ENCODE assay signal across 1 cellular context in the genomic region with DNA sequence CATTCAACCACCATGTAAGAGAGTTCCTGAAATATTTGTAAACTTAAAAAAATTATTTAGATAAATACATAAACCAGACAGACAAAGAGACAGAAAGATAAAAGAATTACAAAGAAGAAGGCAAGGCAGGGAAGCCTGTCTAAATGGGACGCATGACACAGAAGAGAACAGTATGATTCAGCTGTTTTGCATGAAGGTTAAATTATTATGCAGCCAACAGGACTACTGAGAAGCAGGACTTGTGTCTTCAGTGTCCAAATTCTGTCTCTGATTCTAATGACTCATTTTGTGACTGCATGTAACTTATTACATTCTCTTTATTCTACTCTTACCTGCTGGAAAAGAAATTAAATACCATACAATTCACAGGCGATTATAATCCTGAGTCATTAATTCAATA.
A peak's percentile ranks its signal among the peaks of the same experiment; 100 is the strongest.
TF ChIP-seq lines count a peak whose summit lies in the region.

No MANE protein-coding gene starts in this region.

TF ChIP-seq in K562, 482 proteins besides CTCF, POLR2A, EP300 and RAD21 (continued from another document and continues in another):
- TF ChIP-seq C11orf30 (IDR thresholded peaks at IDR 0.05; ENCODE audit: low read depth) (peak; percentile 88), ESRRB (CRISPR knock-in tag; IDR thresholded peaks at IDR 0.05; ENCODE audit: borderline replicate concordance) (no peak), SMAD2 (IDR thresholded peaks at IDR 0.05; ENCODE audit: low read depth, low read length) (no peak), SMARCC2 (IDR thresholded peaks at IDR 0.05; ENCODE audit: low read depth) (no peak), MAFK (IDR thresholded peaks at IDR 0.05; ENCODE audit: low read length) (peak; percentile 81), POLR3A (IDR thresholded peaks at IDR 0.05; ENCODE audit: borderline replicate concordance, extremely low read depth, insufficient read depth, insufficient read length) (no peak), SPI1 (IDR thresholded peaks at IDR 0.05; ENCODE audit: borderline replicate concordance, low read depth, low read length) (no peak), ARID2 (IDR thresholded peaks at IDR 0.05) (no peak), NR2F6 (CRISPR knock-in tag; IDR thresholded peaks at IDR 0.05) (no peak), RUNX1 (IDR thresholded peaks at IDR 0.05; ENCODE audit: low read depth) (no peak), FOSL1 (tag; conservative IDR thresholded peaks at IDR 0.05) (0 out of 2 replicates have a peak, but pooled peaks have one; percentile 22), E2F6 (IDR thresholded peaks at IDR 0.05; ENCODE audit: borderline replicate concordance in 1 of 2, extremely low read depth in 1 of 2, insufficient read depth in 1 of 2, insufficient read length in 1 of 2, low read depth in 1 of 2, low read length in 1 of 2, poor library complexity in 1 of 2, severe bottlenecking in 1 of 2) (no peak), ZFX (CRISPR knock-in tag; IDR thresholded peaks at IDR 0.05) (no peak), EGR1 (conservative IDR thresholded peaks at IDR 0.05) (no peak), MCM2 (IDR thresholded peaks at IDR 0.05; ENCODE audit: low read depth) (no peak), NCOA2 (IDR thresholded peaks at IDR 0.05; ENCODE audit: partially characterized antibody in 2 of 2) (no peak), ZNF431 (CRISPR knock-in tag; IDR thresholded peaks at IDR 0.05) (no peak), CBX5 (IDR thresholded peaks at IDR 0.05; ENCODE audit: borderline replicate concordance, low read depth) (no peak), BCL6 (CRISPR knock-in tag; IDR thresholded peaks at IDR 0.05) (no peak), ZNF134 (CRISPR knock-in tag; conservative IDR thresholded peaks at IDR 0.05) (no peak), MAFF (IDR thresholded peaks at IDR 0.05; ENCODE audit: low read length) (peak; percentile 70), RBM22 (IDR thresholded peaks at IDR 0.05; ENCODE audit: low read depth, low read length, poor library complexity, severe bottlenecking) (no peak), HBP1 (CRISPR knock-in tag; IDR thresholded peaks at IDR 0.05) (no peak), CC2D1A (IDR thresholded peaks at IDR 0.05) (no peak), ZBTB33 (CRISPR knock-in tag; IDR thresholded peaks at IDR 0.05) (no peak), IRF9 (tag; IDR thresholded peaks at IDR 0.05) (no peak), ZNF707 (CRISPR knock-in tag; conservative IDR thresholded peaks at IDR 0.05) (no peak), ATF3 (IDR thresholded peaks at IDR 0.05) (0 out of 2 replicates have a peak, but pooled peaks have one; percentile 28), ATF3 (CRISPR knock-in tag; conservative IDR thresholded peaks at IDR 0.05) (no peak), ZNF253 (CRISPR knock-in tag; conservative IDR thresholded peaks at IDR 0.05) (no peak), NRF1 (conservative IDR thresholded peaks at IDR 0.05 in 1 of 2, IDR thresholded peaks at IDR 0.05 in 1 of 2) (peak; percentile 17 to 31; a peak in 1 of 4 replicates), LCOR (CRISPR knock-in tag; IDR thresholded peaks at IDR 0.05) (no peak), ATF7 (IDR thresholded peaks at IDR 0.05) (no peak), ZNF197 (CRISPR knock-in tag; IDR thresholded peaks at IDR 0.05; ENCODE audit: low read depth) (no peak), ELF4 (CRISPR knock-in tag; IDR thresholded peaks at IDR 0.05) (no peak), POLR2AphosphoS5 (IDR thresholded peaks at IDR 0.05; ENCODE audit: control insufficient read depth, insufficient read depth, low read depth, low read length) (no peak), STAT5B (CRISPR knock-in tag; IDR thresholded peaks at IDR 0.05) (no peak), NFE2 (IDR thresholded peaks at IDR 0.05; ENCODE audit: low read depth) (peak; percentile 94), NUFIP1 (IDR thresholded peaks at IDR 0.05; ENCODE audit: partially characterized antibody) (no peak), PML (IDR thresholded peaks at IDR 0.05; ENCODE audit: low read length) (no peak), TCFL5 (CRISPR knock-in tag; conservative IDR thresholded peaks at IDR 0.05) (no peak), PCBP2 (IDR thresholded peaks at IDR 0.05; ENCODE audit: low read depth, low read length, poor library complexity, severe bottlenecking) (no peak), ZNF316 (IDR thresholded peaks at IDR 0.05) (peak; percentile 91), ZNF277 (CRISPR knock-in tag; IDR thresholded peaks at IDR 0.05; ENCODE audit: borderline replicate concordance) (no peak), DACH1 (IDR thresholded peaks at IDR 0.05; ENCODE audit: partially characterized antibody) (peak; percentile 36), ELF2 (CRISPR knock-in tag; IDR thresholded peaks at IDR 0.05) (no peak), ZC3H11A (IDR thresholded peaks at IDR 0.05; ENCODE audit: low read depth, low read length) (no peak), PTTG1 (tag; IDR thresholded peaks at IDR 0.05; ENCODE audit: low read depth) (no peak), TEAD4 (IDR thresholded peaks at IDR 0.05; ENCODE audit: low read length) (no peak), TEAD4 (CRISPR knock-in tag; IDR thresholded peaks at IDR 0.05; ENCODE audit: borderline replicate concordance) (no peak), ZBTB17 (CRISPR knock-in tag; IDR thresholded peaks at IDR 0.05) (no peak), SMARCA4 (IDR thresholded peaks at IDR 0.05) (peak; percentile 49; the same call in 1 of the 2 replicates), ARID3B (CRISPR knock-in tag; IDR thresholded peaks at IDR 0.05; ENCODE audit: borderline replicate concordance) (no peak), TOE1 (IDR thresholded peaks at IDR 0.05; ENCODE audit: borderline replicate concordance) (no peak), TOE1 (CRISPR knock-in tag; IDR thresholded peaks at IDR 0.05; ENCODE audit: borderline replicate concordance, low read depth) (no peak)
- TF ChIP-seq, protein P1, sequence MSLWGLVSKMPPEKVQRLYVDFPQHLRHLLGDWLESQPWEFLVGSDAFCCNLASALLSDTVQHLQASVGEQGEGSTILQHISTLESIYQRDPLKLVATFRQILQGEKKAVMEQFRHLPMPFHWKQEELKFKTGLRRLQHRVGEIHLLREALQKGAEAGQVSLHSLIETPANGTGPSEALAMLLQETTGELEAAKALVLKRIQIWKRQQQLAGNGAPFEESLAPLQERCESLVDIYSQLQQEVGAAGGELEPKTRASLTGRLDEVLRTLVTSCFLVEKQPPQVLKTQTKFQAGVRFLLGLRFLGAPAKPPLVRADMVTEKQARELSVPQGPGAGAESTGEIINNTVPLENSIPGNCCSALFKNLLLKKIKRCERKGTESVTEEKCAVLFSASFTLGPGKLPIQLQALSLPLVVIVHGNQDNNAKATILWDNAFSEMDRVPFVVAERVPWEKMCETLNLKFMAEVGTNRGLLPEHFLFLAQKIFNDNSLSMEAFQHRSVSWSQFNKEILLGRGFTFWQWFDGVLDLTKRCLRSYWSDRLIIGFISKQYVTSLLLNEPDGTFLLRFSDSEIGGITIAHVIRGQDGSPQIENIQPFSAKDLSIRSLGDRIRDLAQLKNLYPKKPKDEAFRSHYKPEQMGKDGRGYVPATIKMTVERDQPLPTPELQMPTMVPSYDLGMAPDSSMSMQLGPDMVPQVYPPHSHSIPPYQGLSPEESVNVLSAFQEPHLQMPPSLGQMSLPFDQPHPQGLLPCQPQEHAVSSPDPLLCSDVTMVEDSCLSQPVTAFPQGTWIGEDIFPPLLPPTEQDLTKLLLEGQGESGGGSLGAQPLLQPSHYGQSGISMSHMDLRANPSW (CRISPR knock-in tag; IDR thresholded peaks at IDR 0.05), result no peak
- TF ChIP-seq, protein P2, sequence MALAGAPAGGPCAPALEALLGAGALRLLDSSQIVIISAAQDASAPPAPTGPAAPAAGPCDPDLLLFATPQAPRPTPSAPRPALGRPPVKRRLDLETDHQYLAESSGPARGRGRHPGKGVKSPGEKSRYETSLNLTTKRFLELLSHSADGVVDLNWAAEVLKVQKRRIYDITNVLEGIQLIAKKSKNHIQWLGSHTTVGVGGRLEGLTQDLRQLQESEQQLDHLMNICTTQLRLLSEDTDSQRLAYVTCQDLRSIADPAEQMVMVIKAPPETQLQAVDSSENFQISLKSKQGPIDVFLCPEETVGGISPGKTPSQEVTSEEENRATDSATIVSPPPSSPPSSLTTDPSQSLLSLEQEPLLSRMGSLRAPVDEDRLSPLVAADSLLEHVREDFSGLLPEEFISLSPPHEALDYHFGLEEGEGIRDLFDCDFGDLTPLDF (CRISPR knock-in tag; IDR thresholded peaks at IDR 0.05), result no peak
- TF ChIP-seq, protein P3, sequence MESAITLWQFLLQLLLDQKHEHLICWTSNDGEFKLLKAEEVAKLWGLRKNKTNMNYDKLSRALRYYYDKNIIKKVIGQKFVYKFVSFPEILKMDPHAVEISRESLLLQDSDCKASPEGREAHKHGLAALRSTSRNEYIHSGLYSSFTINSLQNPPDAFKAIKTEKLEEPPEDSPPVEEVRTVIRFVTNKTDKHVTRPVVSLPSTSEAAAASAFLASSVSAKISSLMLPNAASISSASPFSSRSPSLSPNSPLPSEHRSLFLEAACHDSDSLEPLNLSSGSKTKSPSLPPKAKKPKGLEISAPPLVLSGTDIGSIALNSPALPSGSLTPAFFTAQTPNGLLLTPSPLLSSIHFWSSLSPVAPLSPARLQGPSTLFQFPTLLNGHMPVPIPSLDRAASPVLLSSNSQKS (CRISPR knock-in tag; IDR thresholded peaks at IDR 0.05), result no peak
